8 cellular contexts compared by ENCODE assay signal in genomic region chr13:83881917-83882625, GRCh38. TPM values are rescaled to one million over a fixed set of nuclear protein-coding genes. Genes with fewer than 3 reads are reported as not detected.
DNase-seq lines count a peak whose midpoint lies in the region; ATAC-seq and TF ChIP-seq lines count a peak whose summit lies in the region.

A gene with protein sequence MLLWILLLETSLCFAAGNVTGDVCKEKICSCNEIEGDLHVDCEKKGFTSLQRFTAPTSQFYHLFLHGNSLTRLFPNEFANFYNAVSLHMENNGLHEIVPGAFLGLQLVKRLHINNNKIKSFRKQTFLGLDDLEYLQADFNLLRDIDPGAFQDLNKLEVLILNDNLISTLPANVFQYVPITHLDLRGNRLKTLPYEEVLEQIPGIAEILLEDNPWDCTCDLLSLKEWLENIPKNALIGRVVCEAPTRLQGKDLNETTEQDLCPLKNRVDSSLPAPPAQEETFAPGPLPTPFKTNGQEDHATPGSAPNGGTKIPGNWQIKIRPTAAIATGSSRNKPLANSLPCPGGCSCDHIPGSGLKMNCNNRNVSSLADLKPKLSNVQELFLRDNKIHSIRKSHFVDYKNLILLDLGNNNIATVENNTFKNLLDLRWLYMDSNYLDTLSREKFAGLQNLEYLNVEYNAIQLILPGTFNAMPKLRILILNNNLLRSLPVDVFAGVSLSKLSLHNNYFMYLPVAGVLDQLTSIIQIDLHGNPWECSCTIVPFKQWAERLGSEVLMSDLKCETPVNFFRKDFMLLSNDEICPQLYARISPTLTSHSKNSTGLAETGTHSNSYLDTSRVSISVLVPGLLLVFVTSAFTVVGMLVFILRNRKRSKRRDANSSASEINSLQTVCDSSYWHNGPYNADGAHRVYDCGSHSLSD (minus strand): TSS chr13:83882474. CDS start chr13:83881507, 967 bp downstream.

- 1% methylated on average over 32 of the region's 32 CpGs for WGBS in prostate gland

- H3K4me1 ChIP-seq in cardiac muscle cell (ENCODE audit: low read depth) (peaks cover 4% of the 10 kb centered on the region), left ventricle myocardium inferior (peaks cover 3% of the 10 kb centered on the region), prostate gland (replicated peaks) (no peaks in the 10 kb centered on the region)

- H3K4me3 ChIP-seq in cardiac muscle cell = peak within 1 kb of the TSS; percentile 24
- no peak within 1 kb of the TSS for H3K4me3 ChIP-seq in left ventricle myocardium inferior
- no peak within 1 kb of the TSS for H3K4me3 ChIP-seq in prostate gland

- H3K27ac ChIP-seq in cardiac muscle cell (no peak within 1 kb of the TSS), left ventricle myocardium inferior (replicated peaks) (no peak within 1 kb of the TSS), prostate gland (no peak within 1 kb of the TSS)

- intact Hi-C loops in left ventricle myocardium inferior (cut with micrococcal nuclease) = no loop called here
- intact Hi-C loops in prostate gland (cut with DNase I) = no loop called here

- peak; percentile 69 to 91 for DNase-seq in cardiac muscle cell (ENCODE audit: low read depth in 1 of 2, low spot score in 1 of 2)
- no peak for DNase-seq in left ventricle myocardium inferior
- peak; percentile 75 to 81 for DNase-seq in NCI-H526 (lab: John Stamatoyannopoulos, UW)
- peak; percentile 37 for DNase-seq in cerebellar cortex (ENCODE audit: low spot score)
- DNase-seq in medulla oblongata (ENCODE audit: extremely low spot score) = peak; percentile 84
- no peak for DNase-seq in prostate gland (ENCODE audit: low spot score)
- no peak for DNase-seq in GM13977 (ENCODE audit: low spot score)

- ATAC-seq in GM19351 (IDR thresholded peaks at IDR 0.05; ENCODE audit: unreplicated experiment) = no peak

- TF ChIP-seq CTCF in cardiac muscle cell (IDR thresholded peaks at IDR 0.05; ENCODE audit: low read depth, low read length) = no peak
- TF ChIP-seq CTCF in left ventricle myocardium inferior (IDR thresholded peaks at IDR 0.05; ENCODE audit: borderline replicate concordance) = no peak
- TF ChIP-seq CTCF in prostate gland (IDR thresholded peaks at IDR 0.05) = no peak
- TF ChIP-seq CTCF in GM13977 (IDR thresholded peaks at IDR 0.05; ENCODE audit: extremely low read depth, insufficient read depth, missing control alignments) = no peak

- H3K27me3 ChIP-seq in cardiac muscle cell (peaks cover 86% of the 10 kb centered on the region), left ventricle myocardium inferior (ENCODE audit: low read depth) (peaks cover 91% of the 10 kb centered on the region), prostate gland (replicated peaks; ENCODE audit: insufficient read depth) (peaks cover 14% of the 10 kb centered on the region)

- H3K36me3 ChIP-seq in cardiac muscle cell (no peaks in the 10 kb centered on the region), left ventricle myocardium inferior (no peaks in the 10 kb centered on the region), prostate gland (no peaks in the 10 kb centered on the region)

- in situ Hi-C loops in GM13977 (cut with MboI; ENCODE audit: low pct_unique_long_range_greater_than_20kb, low sequenced_read_pairs, unreplicated experiment) = no loop called here

- H3K9me3 ChIP-seq in cardiac muscle cell (ENCODE audit: low read depth) (no peaks in the 10 kb centered on the region), left ventricle myocardium inferior (replicated peaks) (no peaks in the 10 kb centered on the region), prostate gland (no peaks in the 10 kb centered on the region)

- TF ChIP-seq POLR2A in prostate gland (IDR thresholded peaks at IDR 0.05) = no peak

RNA-seq across cellular contexts. Expression of the gene that starts here (rescaled TPM):
- total RNA-seq in cardiac muscle cell = not detected in 2 replicates
- polyA plus RNA-seq in cardiac muscle cell = 0.05 TPM in 1 of 2 replicates, not detected in the other
- total RNA-seq in left ventricle myocardium inferior = not detected
- not detected for total RNA-seq in prostate gland

Comparison
In these comparisons a context has a peak if more than half of its experiments do, and no peak if none do; other contexts are left out.
1. Peak in DNase-seq and H3K4me3 ChIP-seq in cardiac muscle cell; RNA of the gene not detected or under 1 TPM.
2. DNase-seq: peak in NCI-H526 (2 of 2), cerebellar cortex (single experiment) and medulla oblongata (single experiment); none in left ventricle myocardium inferior (single experiment), prostate gland (single experiment) and GM13977 (single experiment).